Comparison of ENCODE assay signal across 1 cellular context in genomic region chr19:3987619-3988371, GRCh38.
TF ChIP-seq lines count a peak whose summit lies in the region.

No MANE protein-coding gene starts in this region.

TF ChIP-seq in HCT116, 20 proteins besides CTCF, POLR2A, EP300 and RAD21:
- TF ChIP-seq ZBTB33 (IDR thresholded peaks at IDR 0.05; ENCODE audit: extremely low read depth, insufficient replicate concordance, low read length) (no peak), MAX (IDR thresholded peaks at IDR 0.05) (no peak), FOSL1 (IDR thresholded peaks at IDR 0.05; ENCODE audit: low read depth) (no peak), CBX3 (IDR thresholded peaks at IDR 0.05; ENCODE audit: low read depth) (peak; percentile 56; the same call in 1 of the 2 replicates), EGR1 (IDR thresholded peaks at IDR 0.05; ENCODE audit: low read depth) (no peak)
